Comparison of ENCODE assay signal across 8 cellular contexts in the genomic region with DNA sequence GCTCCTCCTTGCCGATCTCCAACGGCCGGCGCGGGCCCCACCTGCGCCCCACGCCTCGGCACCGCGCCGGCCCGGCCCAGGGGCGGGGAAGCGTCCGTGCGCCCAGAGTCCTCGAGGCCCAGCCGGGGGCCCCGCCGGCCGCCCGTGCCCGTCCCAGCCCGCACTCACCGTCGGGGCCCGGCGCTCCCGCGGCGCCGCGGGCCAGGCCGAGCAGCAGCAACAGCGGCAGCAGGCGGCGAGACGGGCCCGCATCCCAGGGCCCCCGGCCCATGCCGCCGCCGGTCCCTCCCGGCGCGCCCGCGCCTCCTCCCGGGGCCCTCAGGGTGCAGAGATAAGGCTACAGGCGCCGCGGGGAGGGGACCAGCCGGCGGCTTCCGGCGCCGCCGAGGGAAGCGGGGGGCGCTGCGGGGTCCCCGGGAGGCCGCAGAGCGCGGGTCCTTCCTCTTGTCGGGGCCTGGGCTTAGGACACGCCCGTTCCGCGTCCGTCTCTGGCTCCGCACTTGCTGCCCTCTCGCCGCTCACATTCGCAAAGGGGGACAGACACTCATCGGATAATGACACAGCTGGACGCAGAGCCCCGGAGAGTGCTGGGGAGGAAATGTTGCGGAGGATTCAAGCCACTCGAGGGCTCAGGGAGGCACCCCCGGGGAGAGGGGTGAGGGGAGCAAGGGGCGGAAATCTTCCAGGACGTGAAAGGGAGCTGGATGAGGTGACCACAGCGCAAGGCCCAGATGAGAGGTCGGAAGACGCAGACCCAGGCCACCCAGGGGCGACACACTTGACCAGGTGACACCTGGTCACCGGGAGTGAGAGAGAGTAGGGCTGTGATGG. TPM values are rescaled to one million over a fixed set of nuclear protein-coding genes. Genes with fewer than 3 reads are reported as not detected.
DNase-seq lines count a peak whose midpoint lies in the region; ATAC-seq, FAIRE-seq and TF ChIP-seq lines count a peak whose summit lies in the region.

A gene (minus strand): TSS at position 333 of the 831 bp plus-strand sequence. CDS start 62 bp downstream, at position 271.

- TF ChIP-seq CTCF in endothelial cell of umbilical vein (IDR thresholded peaks at IDR 0.05; ENCODE audit: extremely low read depth in 1 of 2, insufficient read depth in 1 of 2, low read depth in 1 of 2, low read length in 2 of 2): no peak

- H3K4me2 ChIP-seq in endothelial cell of umbilical vein (ENCODE audit: insufficient read depth, low read length): peak within 1 kb of the TSS; percentile 96

- intact Hi-C loops in endothelial cell of umbilical vein (cut with micrococcal nuclease): loop anchor here (1.0 to 2.0 kb wide), 2 partner anchors 78 to 158 kb away; a partner anchor contains a TSS

- H3K9me3 ChIP-seq in endothelial cell of umbilical vein (replicated peaks; ENCODE audit: control insufficient read depth, insufficient read depth, low read length): no peaks in the 10 kb centered on the region
- no peaks in the 10 kb centered on the region for H3K9me3 ChIP-seq in muscle layer of colon (ENCODE audit: low read length)

- dilution Hi-C loops in endothelial cell of umbilical vein (cut with MboI; ENCODE audit: extremely low pct_ligation_motif_present, low sequenced_read_pairs): no loop called here

- peak; percentile 58 for FAIRE-seq in endothelial cell of umbilical vein (lab: Jason Lieb, UNC)

- no peak for TF ChIP-seq POLR2A in endothelial cell of umbilical vein (IDR thresholded peaks at IDR 0.05; ENCODE audit: low read depth, low read length)

- BruUV-seq in endothelial cell of umbilical vein (replicated peaks; lab: Mats Ljungman, UMichigan): no TSS peak

- H3K4me1 ChIP-seq in endothelial cell of umbilical vein (ENCODE audit: control insufficient read depth, extremely low read depth, insufficient read depth, low read length) (peaks cover 8% of the 10 kb centered on the region), muscle layer of colon (ENCODE audit: insufficient read depth, low read length) (peaks cover 4% of the 10 kb centered on the region)

- H2AFZ ChIP-seq in endothelial cell of umbilical vein (ENCODE audit: low read depth, low read length): peak within 1 kb of the TSS; percentile 93

- peak within 1 kb of the TSS; percentile 37 to 74 (median 60) for H3K4me3 ChIP-seq in endothelial cell of umbilical vein (replicated peaks in 1 of 3; ENCODE audit: insufficient read depth in 1 of 3, low read depth in 1 of 3, low read length in 3 of 3)
- peak within 1 kb of the TSS; percentile 36 to 49 for H3K4me3 ChIP-seq in muscle layer of colon (ENCODE audit: low read depth in 1 of 2, low read length in 2 of 2)

- DNase-seq in NCI-H1417 (lab: John Stamatoyannopoulos, UW): peak in 2 of 3 experiments; percentile 76 to 79
- no peak for DNase-seq in NCI-H1417 treated with DMSO at 0.1 percent for 48 hours (lab: John Stamatoyannopoulos, UW)
- DNase-seq in activated CD4-positive, CD25-positive, alpha-beta regulatory T cell treated with anti-CD3 and anti-CD28 coated beads, Interleukin-2, amount 50 U/mL, for 72 hours: peak; percentile 45
- peak; percentile 26 for DNase-seq in endothelial cell of umbilical vein (ENCODE audit: low read depth, low spot score)
- peak; percentile 57 for DNase-seq in ureter (ENCODE audit: low spot score)

- POLR2A ChIA-PET in endothelial cell of umbilical vein (lab: Charles Lee): no interaction called here

- no peaks in the 10 kb centered on the region for H3K27me3 ChIP-seq in endothelial cell of umbilical vein (ENCODE audit: control insufficient read depth in 2 of 2, insufficient read depth in 2 of 2, low read length in 2 of 2)
- no peaks in the 10 kb centered on the region for H3K27me3 ChIP-seq in muscle layer of colon (ENCODE audit: control insufficient read depth in 1 of 2, insufficient read depth in 2 of 2, low read length in 2 of 2)

- H3K9ac ChIP-seq in endothelial cell of umbilical vein (replicated peaks; ENCODE audit: extremely low read depth, insufficient read depth, low read length) (peak within 1 kb of the TSS; percentile 79), muscle layer of colon (ENCODE audit: low read length) (no peak within 1 kb of the TSS)

- CTCF ChIA-PET in endothelial cell of umbilical vein (lab: Charles Lee): interaction anchor here (0.6 to 1.4 kb wide), 7 partner anchors 8 to 158 kb away, joined by 3 to 9 read pairs (median 4); a partner anchor contains a TSS

- peaks cover 16% of the 10 kb centered on the region for H3K79me2 ChIP-seq in endothelial cell of umbilical vein (ENCODE audit: control insufficient read depth, insufficient read depth, low read length)

- H3K27ac ChIP-seq in endothelial cell of umbilical vein (ENCODE audit: insufficient read depth, low read depth, low read length) (peak within 1 kb of the TSS; percentile 37), muscle layer of colon (ENCODE audit: low read depth, low read length) (peak within 1 kb of the TSS; percentile 20)

- TF ChIP-seq RAD21 in Ishikawa (IDR thresholded peaks at IDR 0.05; ENCODE audit: low read depth): no peak

- ATAC-seq in GM21717 (IDR thresholded peaks at IDR 0.05; ENCODE audit: unreplicated experiment): peak; percentile 51

- H4K20me1 ChIP-seq in endothelial cell of umbilical vein (replicated peaks; ENCODE audit: control insufficient read depth, extremely low read depth, insufficient read depth, low read length): no peaks in the 10 kb centered on the region

- TF ChIP-seq EP300 in Ishikawa (IDR thresholded peaks at IDR 0.05; ENCODE audit: borderline replicate concordance): no peak

- no peaks in the 10 kb centered on the region for H3K9me1 ChIP-seq in endothelial cell of umbilical vein (replicated peaks; ENCODE audit: control insufficient read depth, extremely low read depth, insufficient read depth, low read length)

- H3K36me3 ChIP-seq in endothelial cell of umbilical vein (ENCODE audit: control insufficient read depth in 2 of 2, extremely low read depth in 1 of 2, insufficient read depth in 2 of 2, low read length in 2 of 2): no peaks in the 10 kb centered on the region
- H3K36me3 ChIP-seq in muscle layer of colon (ENCODE audit: insufficient read depth, low read length): no peaks in the 10 kb centered on the region

TF ChIP-seq in Ishikawa, 13 proteins besides CTCF, POLR2A, EP300 and RAD21:
- TF ChIP-seq ZBTB7A (IDR thresholded peaks at IDR 0.05; ENCODE audit: low read depth) (peak; percentile 62; the same call in 1 of the 2 replicates), TCF12 (IDR thresholded peaks at IDR 0.05; ENCODE audit: low read depth) (no peak)
- TF ChIP-seq, protein P1, sequence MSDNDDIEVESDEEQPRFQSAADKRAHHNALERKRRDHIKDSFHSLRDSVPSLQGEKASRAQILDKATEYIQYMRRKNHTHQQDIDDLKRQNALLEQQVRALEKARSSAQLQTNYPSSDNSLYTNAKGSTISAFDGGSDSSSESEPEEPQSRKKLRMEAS (IDR thresholded peaks at IDR 0.05): peak; percentile 5; the same call in 1 of the 2 replicates

TF ChIP-seq in endothelial cell of umbilical vein, 7 proteins besides CTCF, POLR2A, EP300 and RAD21:
- peak; percentile 4 for TF ChIP-seq POLR2AphosphoS5 (IDR thresholded peaks at IDR 0.05; ENCODE audit: insufficient read depth, low read depth, low read length)
- no peak for TF ChIP-seq JUN (IDR thresholded peaks at IDR 0.05; ENCODE audit: borderline replicate concordance, insufficient read depth, insufficient read length, low read depth)

RNA-seq across cellular contexts. Expression of the gene that starts here (rescaled TPM):
- total RNA-seq in endothelial cell of umbilical vein (28.0 and 37.8 TPM in 2 replicates), ureter (45.8 TPM)
- 27.8 and 33.1 TPM in 2 replicates for polyA plus RNA-seq in endothelial cell of umbilical vein
- polyA plus RNA-seq in endothelial cell of umbilical vein (2011; cell fraction: cytosol; rRNA removed): 27.5 and 29.3 TPM in 2 replicates
- 24.3 and 26.4 TPM in 2 replicates for polyA plus RNA-seq in endothelial cell of umbilical vein (2011; cell fraction: nucleus; rRNA removed)
- 23.8 and 24.1 TPM in 2 replicates for polyA plus RNA-seq in endothelial cell of umbilical vein (2012)
- polyA minus RNA-seq in endothelial cell of umbilical vein: 63.1 and 63.8 TPM in 2 replicates
- polyA minus RNA-seq in endothelial cell of umbilical vein (2011; cell fraction: cytosol; rRNA and poly(A)+ RNA removed): 5.5 TPM
- polyA minus RNA-seq in endothelial cell of umbilical vein (2011; cell fraction: nucleus; rRNA and poly(A)+ RNA removed): 24.6 and 39.7 TPM in 2 replicates
